In genomic region chr3:57077630-57078365, GRCh38 we compare ENCODE assay signal across 10 cellular contexts. TPM values are rescaled to one million over a fixed set of nuclear protein-coding genes. Genes with fewer than 3 reads are reported as not detected.
DNase-seq lines count a peak whose midpoint lies in the region; ATAC-seq and TF ChIP-seq lines count a peak whose summit lies in the region.
"Had no signal": no experiment of that assay in that cellular context is flagged by ENCODE, and none has a peak within 500 bp of the region (broad histone marks: within the 10 kb centered on the region; RNA-seq: fewer than 3 reads in every experiment).

No MANE protein-coding gene starts in this region.

- ATAC-seq in T-cell (replicated peaks in 1 of 4) (no peak), GM18519 (IDR thresholded peaks at IDR 0.05; ENCODE audit: low FRiP score, unreplicated experiment) (no peak), HG03565 (IDR thresholded peaks at IDR 0.05; ENCODE audit: unreplicated experiment) (no peak)

- POLR2A ChIA-PET in T-cell (lab: Charles Lee): no interaction called here

- CTCF ChIA-PET in T-cell (lab: Charles Lee): no interaction called here

- no peak for TF ChIP-seq CTCF in fibroblast of villous mesenchyme (IDR thresholded peaks at IDR 0.05; ENCODE audit: insufficient read depth, low read depth, low read length)
- TF ChIP-seq CTCF in retinal pigment epithelial cell (conservative IDR thresholded peaks at IDR 0.05; ENCODE audit: low read depth, low read length): no peak

- H3K36me3 Mint-ChIP-seq in T-cell: no peaks in the 10 kb centered on the region

- no peaks in the 10 kb centered on the region for H3K9me3 Mint-ChIP-seq in T-cell

- DNase-seq in T-cell (no peak), fibroblast of villous mesenchyme (ENCODE audit: low read depth) (no peak), retinal pigment epithelial cell (ENCODE audit: low read depth) (no peak), cerebellum (ENCODE audit: low spot score) (no peak), HPDE6-E6E7 (ENCODE audit: extremely low spot score) (no peak)

- H3K4me3 Mint-ChIP-seq in T-cell: peak overlapping the region; percentile 61 to 71 (median 66)

- peak overlapping the region; percentile 60 for H3K4me3 ChIP-seq in GM08714 (ENCODE audit: low read length)
- H3K4me3 ChIP-seq in fibroblast of villous mesenchyme (ENCODE audit: low read depth, low read length): peak overlapping the region; percentile 70
- H3K4me3 ChIP-seq in retinal pigment epithelial cell (ENCODE audit: low read length): peak overlapping the region; percentile 86

- no peak overlapping the region for H3K27ac Mint-ChIP-seq in T-cell

- peaks cover 62 to 72% of the 10 kb centered on the region in 2 donors for H3K27me3 Mint-ChIP-seq in T-cell

- peaks cover 9 to 11% (median 10%) of the 10 kb centered on the region in 3 donors for H3K4me1 Mint-ChIP-seq in T-cell

RNA-seq across cellular contexts. Expression of gene SPATA12, which starts 17.3 kb away (rescaled TPM):
- total RNA-seq in T-cell (not detected), fibroblast of villous mesenchyme (not detected in 2 replicates), cerebellum (not detected)
- total RNA-seq: aorta, NCI-H460 had no signal
